ENCODE assay signal across 1 cellular context in genomic region chr4:55733874-55734437, GRCh38.
TF ChIP-seq lines count a peak whose summit lies in the region.

No MANE protein-coding gene starts in this region.

TF ChIP-seq in K562, 482 proteins besides CTCF, POLR2A, EP300 and RAD21 (continued from another document):
- TF ChIP-seq, protein P1, sequence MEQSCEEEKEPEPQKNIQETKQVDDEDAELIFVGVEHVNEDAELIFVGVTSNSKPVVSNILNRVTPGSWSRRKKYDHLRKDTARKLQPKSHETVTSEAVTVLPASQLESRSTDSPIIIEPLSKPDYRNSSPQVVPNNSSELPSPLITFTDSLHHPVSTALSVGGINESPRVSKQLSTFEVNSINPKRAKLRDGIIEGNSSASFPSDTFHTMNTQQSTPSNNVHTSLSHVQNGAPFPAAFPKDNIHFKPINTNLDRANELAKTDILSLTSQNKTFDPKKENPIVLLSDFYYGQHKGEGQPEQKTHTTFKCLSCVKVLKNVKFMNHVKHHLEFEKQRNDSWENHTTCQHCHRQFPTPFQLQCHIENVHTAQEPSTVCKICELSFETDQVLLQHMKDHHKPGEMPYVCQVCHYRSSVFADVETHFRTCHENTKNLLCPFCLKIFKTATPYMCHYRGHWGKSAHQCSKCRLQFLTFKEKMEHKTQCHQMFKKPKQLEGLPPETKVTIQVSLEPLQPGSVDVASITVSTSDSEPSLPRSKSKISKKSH (CRISPR knock-in tag; IDR thresholded peaks at IDR 0.05) = no peak
- TF ChIP-seq RB1 (IDR thresholded peaks at IDR 0.05; ENCODE audit: low read depth) = no peak
- TF ChIP-seq ZNF408 (CRISPR knock-in tag; IDR thresholded peaks at IDR 0.05; ENCODE audit: low read depth) = no peak
- peak; percentile 70 for TF ChIP-seq JUN (IDR thresholded peaks at IDR 0.05; ENCODE audit: borderline replicate concordance, low read depth, low read length)
- no peak for TF ChIP-seq JUN (CRISPR knock-in tag; IDR thresholded peaks at IDR 0.05; ENCODE audit: borderline replicate concordance)
- TF ChIP-seq NFIC (IDR thresholded peaks at IDR 0.05) = peak; percentile 97
- TF ChIP-seq TFAM (CRISPR knock-in tag; conservative IDR thresholded peaks at IDR 0.05) = no peak
- TF ChIP-seq, protein P2, sequence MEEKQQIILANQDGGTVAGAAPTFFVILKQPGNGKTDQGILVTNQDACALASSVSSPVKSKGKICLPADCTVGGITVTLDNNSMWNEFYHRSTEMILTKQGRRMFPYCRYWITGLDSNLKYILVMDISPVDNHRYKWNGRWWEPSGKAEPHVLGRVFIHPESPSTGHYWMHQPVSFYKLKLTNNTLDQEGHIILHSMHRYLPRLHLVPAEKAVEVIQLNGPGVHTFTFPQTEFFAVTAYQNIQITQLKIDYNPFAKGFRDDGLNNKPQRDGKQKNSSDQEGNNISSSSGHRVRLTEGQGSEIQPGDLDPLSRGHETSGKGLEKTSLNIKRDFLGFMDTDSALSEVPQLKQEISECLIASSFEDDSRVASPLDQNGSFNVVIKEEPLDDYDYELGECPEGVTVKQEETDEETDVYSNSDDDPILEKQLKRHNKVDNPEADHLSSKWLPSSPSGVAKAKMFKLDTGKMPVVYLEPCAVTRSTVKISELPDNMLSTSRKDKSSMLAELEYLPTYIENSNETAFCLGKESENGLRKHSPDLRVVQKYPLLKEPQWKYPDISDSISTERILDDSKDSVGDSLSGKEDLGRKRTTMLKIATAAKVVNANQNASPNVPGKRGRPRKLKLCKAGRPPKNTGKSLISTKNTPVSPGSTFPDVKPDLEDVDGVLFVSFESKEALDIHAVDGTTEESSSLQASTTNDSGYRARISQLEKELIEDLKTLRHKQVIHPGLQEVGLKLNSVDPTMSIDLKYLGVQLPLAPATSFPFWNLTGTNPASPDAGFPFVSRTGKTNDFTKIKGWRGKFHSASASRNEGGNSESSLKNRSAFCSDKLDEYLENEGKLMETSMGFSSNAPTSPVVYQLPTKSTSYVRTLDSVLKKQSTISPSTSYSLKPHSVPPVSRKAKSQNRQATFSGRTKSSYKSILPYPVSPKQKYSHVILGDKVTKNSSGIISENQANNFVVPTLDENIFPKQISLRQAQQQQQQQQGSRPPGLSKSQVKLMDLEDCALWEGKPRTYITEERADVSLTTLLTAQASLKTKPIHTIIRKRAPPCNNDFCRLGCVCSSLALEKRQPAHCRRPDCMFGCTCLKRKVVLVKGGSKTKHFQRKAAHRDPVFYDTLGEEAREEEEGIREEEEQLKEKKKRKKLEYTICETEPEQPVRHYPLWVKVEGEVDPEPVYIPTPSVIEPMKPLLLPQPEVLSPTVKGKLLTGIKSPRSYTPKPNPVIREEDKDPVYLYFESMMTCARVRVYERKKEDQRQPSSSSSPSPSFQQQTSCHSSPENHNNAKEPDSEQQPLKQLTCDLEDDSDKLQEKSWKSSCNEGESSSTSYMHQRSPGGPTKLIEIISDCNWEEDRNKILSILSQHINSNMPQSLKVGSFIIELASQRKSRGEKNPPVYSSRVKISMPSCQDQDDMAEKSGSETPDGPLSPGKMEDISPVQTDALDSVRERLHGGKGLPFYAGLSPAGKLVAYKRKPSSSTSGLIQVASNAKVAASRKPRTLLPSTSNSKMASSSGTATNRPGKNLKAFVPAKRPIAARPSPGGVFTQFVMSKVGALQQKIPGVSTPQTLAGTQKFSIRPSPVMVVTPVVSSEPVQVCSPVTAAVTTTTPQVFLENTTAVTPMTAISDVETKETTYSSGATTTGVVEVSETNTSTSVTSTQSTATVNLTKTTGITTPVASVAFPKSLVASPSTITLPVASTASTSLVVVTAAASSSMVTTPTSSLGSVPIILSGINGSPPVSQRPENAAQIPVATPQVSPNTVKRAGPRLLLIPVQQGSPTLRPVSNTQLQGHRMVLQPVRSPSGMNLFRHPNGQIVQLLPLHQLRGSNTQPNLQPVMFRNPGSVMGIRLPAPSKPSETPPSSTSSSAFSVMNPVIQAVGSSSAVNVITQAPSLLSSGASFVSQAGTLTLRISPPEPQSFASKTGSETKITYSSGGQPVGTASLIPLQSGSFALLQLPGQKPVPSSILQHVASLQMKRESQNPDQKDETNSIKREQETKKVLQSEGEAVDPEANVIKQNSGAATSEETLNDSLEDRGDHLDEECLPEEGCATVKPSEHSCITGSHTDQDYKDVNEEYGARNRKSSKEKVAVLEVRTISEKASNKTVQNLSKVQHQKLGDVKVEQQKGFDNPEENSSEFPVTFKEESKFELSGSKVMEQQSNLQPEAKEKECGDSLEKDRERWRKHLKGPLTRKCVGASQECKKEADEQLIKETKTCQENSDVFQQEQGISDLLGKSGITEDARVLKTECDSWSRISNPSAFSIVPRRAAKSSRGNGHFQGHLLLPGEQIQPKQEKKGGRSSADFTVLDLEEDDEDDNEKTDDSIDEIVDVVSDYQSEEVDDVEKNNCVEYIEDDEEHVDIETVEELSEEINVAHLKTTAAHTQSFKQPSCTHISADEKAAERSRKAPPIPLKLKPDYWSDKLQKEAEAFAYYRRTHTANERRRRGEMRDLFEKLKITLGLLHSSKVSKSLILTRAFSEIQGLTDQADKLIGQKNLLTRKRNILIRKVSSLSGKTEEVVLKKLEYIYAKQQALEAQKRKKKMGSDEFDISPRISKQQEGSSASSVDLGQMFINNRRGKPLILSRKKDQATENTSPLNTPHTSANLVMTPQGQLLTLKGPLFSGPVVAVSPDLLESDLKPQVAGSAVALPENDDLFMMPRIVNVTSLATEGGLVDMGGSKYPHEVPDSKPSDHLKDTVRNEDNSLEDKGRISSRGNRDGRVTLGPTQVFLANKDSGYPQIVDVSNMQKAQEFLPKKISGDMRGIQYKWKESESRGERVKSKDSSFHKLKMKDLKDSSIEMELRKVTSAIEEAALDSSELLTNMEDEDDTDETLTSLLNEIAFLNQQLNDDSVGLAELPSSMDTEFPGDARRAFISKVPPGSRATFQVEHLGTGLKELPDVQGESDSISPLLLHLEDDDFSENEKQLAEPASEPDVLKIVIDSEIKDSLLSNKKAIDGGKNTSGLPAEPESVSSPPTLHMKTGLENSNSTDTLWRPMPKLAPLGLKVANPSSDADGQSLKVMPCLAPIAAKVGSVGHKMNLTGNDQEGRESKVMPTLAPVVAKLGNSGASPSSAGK (IDR thresholded peaks at IDR 0.05) = no peak
- TF ChIP-seq SPI1 (IDR thresholded peaks at IDR 0.05; ENCODE audit: borderline replicate concordance, low read depth, low read length) = no peak
- no peak for TF ChIP-seq ZNF347 (CRISPR knock-in tag; IDR thresholded peaks at IDR 0.05; ENCODE audit: low read depth)
- TF ChIP-seq KDM1A (IDR thresholded peaks at IDR 0.05) = no peak
- peak; percentile 54 for TF ChIP-seq FOS (IDR thresholded peaks at IDR 0.05; ENCODE audit: extremely low read depth, insufficient read length)
- TF ChIP-seq HSF4 (CRISPR knock-in tag; IDR thresholded peaks at IDR 0.05; ENCODE audit: borderline replicate concordance) = 0 out of 2 replicates have a peak, but pooled peaks have one; percentile 25
- peak; percentile 88 for TF ChIP-seq FOSL1 (tag; conservative IDR thresholded peaks at IDR 0.05)
- peak; percentile 63; the same call in 1 of the 2 replicates for TF ChIP-seq MYNN (IDR thresholded peaks at IDR 0.05)
- TF ChIP-seq MYNN (CRISPR knock-in tag; IDR thresholded peaks at IDR 0.05) = no peak
- TF ChIP-seq PHB (CRISPR knock-in tag; IDR thresholded peaks at IDR 0.05) = no peak
- TF ChIP-seq ATF7 (IDR thresholded peaks at IDR 0.05) = peak; percentile 44; the same call in 1 of the 2 replicates
- TF ChIP-seq, protein P3, sequence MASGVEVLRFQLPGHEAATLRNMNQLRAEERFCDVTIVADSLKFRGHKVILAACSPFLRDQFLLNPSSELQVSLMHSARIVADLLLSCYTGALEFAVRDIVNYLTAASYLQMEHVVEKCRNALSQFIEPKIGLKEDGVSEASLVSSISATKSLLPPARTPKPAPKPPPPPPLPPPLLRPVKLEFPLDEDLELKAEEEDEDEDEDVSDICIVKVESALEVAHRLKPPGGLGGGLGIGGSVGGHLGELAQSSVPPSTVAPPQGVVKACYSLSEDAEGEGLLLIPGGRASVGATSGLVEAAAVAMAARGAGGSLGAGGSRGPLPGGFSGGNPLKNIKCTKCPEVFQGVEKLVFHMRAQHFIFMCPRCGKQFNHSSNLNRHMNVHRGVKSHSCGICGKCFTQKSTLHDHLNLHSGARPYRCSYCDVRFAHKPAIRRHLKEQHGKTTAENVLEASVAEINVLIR (CRISPR knock-in tag; IDR thresholded peaks at IDR 0.05) = no peak
- TF ChIP-seq, protein P4, sequence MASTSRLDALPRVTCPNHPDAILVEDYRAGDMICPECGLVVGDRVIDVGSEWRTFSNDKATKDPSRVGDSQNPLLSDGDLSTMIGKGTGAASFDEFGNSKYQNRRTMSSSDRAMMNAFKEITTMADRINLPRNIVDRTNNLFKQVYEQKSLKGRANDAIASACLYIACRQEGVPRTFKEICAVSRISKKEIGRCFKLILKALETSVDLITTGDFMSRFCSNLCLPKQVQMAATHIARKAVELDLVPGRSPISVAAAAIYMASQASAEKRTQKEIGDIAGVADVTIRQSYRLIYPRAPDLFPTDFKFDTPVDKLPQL (IDR thresholded peaks at IDR 0.05; ENCODE audit: extremely low read depth, insufficient read length) = no peak
- TF ChIP-seq ZNF77 (CRISPR knock-in tag; IDR thresholded peaks at IDR 0.05) = no peak
- no peak for TF ChIP-seq IRF2 (CRISPR knock-in tag; IDR thresholded peaks at IDR 0.05)
- TF ChIP-seq PRPF4 (IDR thresholded peaks at IDR 0.05; ENCODE audit: insufficient read depth, low read depth, low read length, poor library complexity, severe bottlenecking) = no peak
- TF ChIP-seq HDAC1 (IDR thresholded peaks at IDR 0.05) = peak in 1 of 2 experiments; percentile 41; a peak in 1 of 4 replicates
- TF ChIP-seq ZNF695 (CRISPR knock-in tag; IDR thresholded peaks at IDR 0.05) = no peak
- peak; percentile 76 for TF ChIP-seq SMARCE1 (IDR thresholded peaks at IDR 0.05)
- TF ChIP-seq CCAR2 (IDR thresholded peaks at IDR 0.05; ENCODE audit: low read depth, low read length) = no peak
- TF ChIP-seq OTX1 (CRISPR knock-in tag; IDR thresholded peaks at IDR 0.05) = no peak
- TF ChIP-seq EWSR1 (IDR thresholded peaks at IDR 0.05; ENCODE audit: borderline replicate concordance, low read depth, partially characterized antibody) = no peak
- peak; percentile 72 for TF ChIP-seq SMARCA4 (IDR thresholded peaks at IDR 0.05)
- 0 out of 2 replicates have a peak, but pooled peaks have one; percentile 15 for TF ChIP-seq NFIX (CRISPR knock-in tag; IDR thresholded peaks at IDR 0.05; ENCODE audit: low read depth)
- TF ChIP-seq ZNF57 (CRISPR knock-in tag; IDR thresholded peaks at IDR 0.05) = no peak
- TF ChIP-seq MTA3 (IDR thresholded peaks at IDR 0.05; ENCODE audit: borderline replicate concordance) = 0 out of 2 replicates have a peak, but pooled peaks have one; percentile 52
